ENCODE assay signal across 1 cellular context in genomic region chr10:1048732-1049424, GRCh38.
A peak's percentile ranks its signal among the peaks of the same experiment; 100 is the strongest.
TF ChIP-seq lines count a peak whose summit lies in the region.

TSS of gene IDI1 (minus strand) at chr10:1049119. CDS start at chr10:1049003, 116 bp downstream.

TF ChIP-seq in WTC11, 78 proteins besides CTCF, POLR2A, EP300 and RAD21 (continued from another document):
- peak; percentile 49; the same call in 1 of the 2 replicates for TF ChIP-seq E2F1 (CRISPR knock-in tag; IDR thresholded peaks at IDR 0.05)
- TF ChIP-seq CREB1 (CRISPR knock-in tag; IDR thresholded peaks at IDR 0.05) = 0 out of 2 replicates have a peak, but pooled peaks have one; percentile 38
- no peak for TF ChIP-seq MLX (CRISPR knock-in tag; IDR thresholded peaks at IDR 0.05)
- no peak for TF ChIP-seq ZNF671 (CRISPR knock-in tag; IDR thresholded peaks at IDR 0.05)
- no peak for TF ChIP-seq NR2C2 (CRISPR knock-in tag; IDR thresholded peaks at IDR 0.05)
- TF ChIP-seq ZNF281 (CRISPR knock-in tag; IDR thresholded peaks at IDR 0.05) = 0 out of 2 replicates have a peak, but pooled peaks have one; percentile 42
- 0 out of 2 replicates have a peak, but pooled peaks have one; percentile 42 for TF ChIP-seq PRRX2 (CRISPR knock-in tag; IDR thresholded peaks at IDR 0.05)
- TF ChIP-seq FOXK1 (CRISPR knock-in tag; IDR thresholded peaks at IDR 0.05) = peak; percentile 95
- TF ChIP-seq ATF2 (CRISPR knock-in tag; IDR thresholded peaks at IDR 0.05; ENCODE audit: borderline replicate concordance, low read depth) = no peak
- no peak for TF ChIP-seq NR1H2 (CRISPR knock-in tag; IDR thresholded peaks at IDR 0.05)
- peak; percentile 11 for TF ChIP-seq ARID4B (CRISPR knock-in tag; IDR thresholded peaks at IDR 0.05; ENCODE audit: borderline replicate concordance)
- TF ChIP-seq E2F4 (CRISPR knock-in tag; IDR thresholded peaks at IDR 0.05; ENCODE audit: borderline replicate concordance, low read depth) = no peak
- no peak for TF ChIP-seq IRF2 (CRISPR knock-in tag; IDR thresholded peaks at IDR 0.05; ENCODE audit: borderline replicate concordance, low read depth)
- TF ChIP-seq AFF4 (CRISPR knock-in tag; IDR thresholded peaks at IDR 0.05; ENCODE audit: borderline replicate concordance) = peak; percentile 60; the same call in 1 of the 2 replicates
- no peak for TF ChIP-seq SOX15 (CRISPR knock-in tag; IDR thresholded peaks at IDR 0.05)
- TF ChIP-seq ZNF512 (CRISPR knock-in tag; IDR thresholded peaks at IDR 0.05; ENCODE audit: borderline replicate concordance) = no peak
- no peak for TF ChIP-seq ZNF416 (CRISPR knock-in tag; IDR thresholded peaks at IDR 0.05)
- TF ChIP-seq TEAD1 (CRISPR knock-in tag; IDR thresholded peaks at IDR 0.05) = no peak; the same call in 1 of the 2 replicates
- TF ChIP-seq CDX4 (CRISPR knock-in tag; IDR thresholded peaks at IDR 0.05; ENCODE audit: borderline replicate concordance) = no peak
- TF ChIP-seq GABPB1 (CRISPR knock-in tag; IDR thresholded peaks at IDR 0.05) = peak; percentile 22
- no peak for TF ChIP-seq NR3C1 (CRISPR knock-in tag; conservative IDR thresholded peaks at IDR 0.05; ENCODE audit: low read depth)
- TF ChIP-seq USF2 (CRISPR knock-in tag; IDR thresholded peaks at IDR 0.05) = no peak; the same call in 1 of the 2 replicates
- TF ChIP-seq MYBL2 (CRISPR knock-in tag; IDR thresholded peaks at IDR 0.05) = peak; percentile 81; the same call in 1 of the 2 replicates
- TF ChIP-seq ZNF263 (CRISPR knock-in tag; IDR thresholded peaks at IDR 0.05; ENCODE audit: low read depth) = no peak
- no peak for TF ChIP-seq ELF4 (CRISPR knock-in tag; IDR thresholded peaks at IDR 0.05; ENCODE audit: low read depth)
- no peak for TF ChIP-seq ZNF423 (CRISPR knock-in tag; IDR thresholded peaks at IDR 0.05)
- peak; percentile 60; the same call in 1 of the 2 replicates for TF ChIP-seq ETV6 (CRISPR knock-in tag; IDR thresholded peaks at IDR 0.05)
